ENCODE assay signal across 10 cellular contexts in the genomic region with DNA sequence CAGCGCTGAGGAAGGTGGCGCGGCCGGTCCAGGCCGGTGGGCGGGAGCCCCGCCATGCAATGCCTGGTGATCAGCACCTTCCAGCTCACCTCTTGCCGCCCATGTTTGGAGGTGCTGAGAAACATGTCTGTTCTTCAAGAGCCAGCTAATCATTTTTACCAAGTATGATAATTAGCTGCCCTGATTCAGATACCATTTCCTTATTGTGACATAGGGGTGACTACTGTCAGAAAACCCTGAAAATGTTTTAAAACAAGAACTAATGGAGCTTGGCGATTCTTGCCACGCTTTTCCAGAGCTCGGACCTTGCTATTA. TPM values are rescaled to one million over a fixed set of nuclear protein-coding genes. Genes with fewer than 3 reads are reported as not detected.
DNase-seq lines count a peak whose midpoint lies in the region; ATAC-seq, FAIRE-seq and TF ChIP-seq lines count a peak whose summit lies in the region.
"Had no signal": no experiment of that assay in that cellular context is flagged by ENCODE, and none has a peak within 500 bp of the region (broad histone marks: within the 10 kb centered on the region; RNA-seq: fewer than 3 reads in every experiment).

No MANE protein-coding gene starts in this region.

- H3K36me3 ChIP-seq in bronchial epithelial cell (ENCODE audit: control insufficient read depth, insufficient read depth, low read length), result no peaks in the 10 kb centered on the region
- H3K36me3 ChIP-seq in tibial nerve, result no peaks in the 10 kb centered on the region

- no peak overlapping the region for H3K4me3 Mint-ChIP-seq in activated T-cell treated with anti-CD3 and anti-CD28 coated beads, Interleukin-2, amount 50 U/mL, for 4 hours
- peak overlapping the region; percentile 35 for H3K4me3 Mint-ChIP-seq in memory B cell

- H3K4me1 Mint-ChIP-seq in activated T-cell treated with anti-CD3 and anti-CD28 coated beads, Interleukin-2, amount 50 U/mL, for 4 hours (ENCODE audit: low read depth), result peaks cover 5% of the 10 kb centered on the region
- H3K4me1 Mint-ChIP-seq in memory B cell, result peaks cover 7% of the 10 kb centered on the region

- TF ChIP-seq CTCF in bronchial epithelial cell (IDR thresholded peaks at IDR 0.05; ENCODE audit: insufficient read depth, low read length, severe bottlenecking) (no peak), tibial nerve (IDR thresholded peaks at IDR 0.05) (no peak)

- TF ChIP-seq EP300 in tibial nerve (IDR thresholded peaks at IDR 0.05), result no peak

- 19 to 34% methylated on average over 4 to 7 of the region's 11 CpGs for WGBS in tibial nerve, 2 donors

- no peaks in the 10 kb centered on the region for H3K9me3 Mint-ChIP-seq in activated T-cell treated with anti-CD3 and anti-CD28 coated beads, Interleukin-2, amount 50 U/mL, for 4 hours
- no peaks in the 10 kb centered on the region for H3K9me3 Mint-ChIP-seq in memory B cell

- H3K4me3 ChIP-seq in bronchial epithelial cell (ENCODE audit: low read depth, low read length) (peak overlapping the region; percentile 55), tibial nerve (peak overlapping the region in 3 of 4 donors; percentile 40 to 80 (median 53))

- TF ChIP-seq POLR2A in tibial nerve (IDR thresholded peaks at IDR 0.05), result no peak

- H3K36me3 Mint-ChIP-seq in activated T-cell treated with anti-CD3 and anti-CD28 coated beads, Interleukin-2, amount 50 U/mL, for 4 hours (ENCODE audit: insufficient read depth), result no peaks in the 10 kb centered on the region
- H3K36me3 Mint-ChIP-seq in memory B cell, result no peaks in the 10 kb centered on the region

- H3K27me3 ChIP-seq in bronchial epithelial cell (ENCODE audit: control insufficient read depth, insufficient read depth, low read length), result no peaks in the 10 kb centered on the region
- H3K27me3 ChIP-seq in tibial nerve, result peaks cover 0 to 17% of the 10 kb centered on the region in 2 donors

- no peaks in the 10 kb centered on the region for H3K9me3 ChIP-seq in tibial nerve

- peak; percentile 16 to 19 for ATAC-seq in activated T-cell treated with anti-CD3 and anti-CD28 coated beads, Interleukin-2, amount 50 U/mL, for 4 hours
- no peak for ATAC-seq in memory B cell (ENCODE audit: low read depth)

- FAIRE-seq in bronchial epithelial cell (lab: Jason Lieb, UNC), result no peak

- peaks cover 0 to 27% (median 9%) of the 10 kb centered on the region in 4 donors for H3K4me1 ChIP-seq in tibial nerve

- no peak for DNase-seq in activated T-cell treated with anti-CD3 and anti-CD28 coated beads, Interleukin-2, amount 50 U/mL, for 4 hours
- no peak for DNase-seq in activated T-cell treated with anti-CD3 and anti-CD28 coated beads, Interleukin-2, amount 50 U/mL, for 1 hour
- DNase-seq in bronchial epithelial cell (ENCODE audit: low read depth) (peak; percentile 63), memory B cell (ENCODE audit: low spot score in 2 of 2) (no peak), tibial nerve (ENCODE audit: low spot score in 2 of 2) (no peak), NCI-H524 treated with DMSO at 0.1 percent for 48 hours (lab: John Stamatoyannopoulos, UW) (no peak), NCI-H2227 treated with DMSO at 0.1 percent for 48 hours (lab: John Stamatoyannopoulos, UW) (no peak)
- DNase-seq in stimulated activated CD4-positive, alpha-beta T cell treated with anti-CD3 and anti-CD28 coated beads, Interleukin-12 subunit alpha, Interleukin-12 subunit beta, amount 100 ng/mL, for 4 hours, result no peak
- DNase-seq: DND-41, NCI-H2081 treated with DMSO at 0.1 percent for 48 hours had no signal

- H3K27me3 Mint-ChIP-seq in activated T-cell treated with anti-CD3 and anti-CD28 coated beads, Interleukin-2, amount 50 U/mL, for 4 hours (ENCODE audit: low read depth), result peaks cover 67% of the 10 kb centered on the region
- peaks cover 24% of the 10 kb centered on the region for H3K27me3 Mint-ChIP-seq in memory B cell

- peak overlapping the region in 1 of 4 donors; percentile 82 for H3K27ac ChIP-seq in tibial nerve

- no peak overlapping the region for H3K27ac Mint-ChIP-seq in memory B cell

RNA-seq across cellular contexts. Expression of a gene that starts 33.5 kb away (rescaled TPM):
- total RNA-seq in activated T-cell treated with anti-CD3 and anti-CD28 coated beads, Interleukin-2, amount 50 U/mL, for 4 hours, result under 1 TPM; 0.29 to 0.40 (median 0.33) TPM
- total RNA-seq in bronchial epithelial cell, result 0.77 and 0.79 TPM in 2 replicates
- total RNA-seq in tibial nerve, result 1 to 10 TPM in 2 of 4 donors, not detected in 2; 1.5 to 2.5 TPM
